ENCODE assay signal across 21 cellular contexts in genomic region chr13:63631006-63631405, GRCh38.
DNase-seq lines count a peak whose midpoint lies in the region; TF ChIP-seq lines count a peak whose summit lies in the region.
"Had no signal": no experiment of that assay in that cellular context is flagged by ENCODE, and none has a peak within 500 bp of the region (broad histone marks: within the 10 kb centered on the region; RNA-seq: fewer than 3 reads in every experiment).

No MANE protein-coding gene starts in this region.

- H3K9me3 ChIP-seq in SU-DHL-6 (ENCODE audit: insufficient read depth, low read length) (no peaks in the 10 kb centered on the region), mesenchymal stem cell (ENCODE audit: control insufficient read depth, low read length) (no peaks in the 10 kb centered on the region)
- H3K9me3 ChIP-seq: A549; BE2C; BLaER1 treated with 17β-estradiol and CSF1 and Interleukin-3, amounts not matched to agents 10 nM and 100 nM had no signal

- H4K8ac ChIP-seq in mesenchymal stem cell (ENCODE audit: low read length), result no peak overlapping the region

- no peak overlapping the region for H3K14ac ChIP-seq in mesenchymal stem cell (ENCODE audit: low read length in 2 of 2)

- H3K36me3 ChIP-seq in SU-DHL-6 (ENCODE audit: low read length) (no peaks in the 10 kb centered on the region), mesenchymal stem cell (ENCODE audit: control insufficient read depth in 1 of 2, insufficient read depth in 2 of 2, low read depth in 1 of 2, low read length in 2 of 2) (no peaks in the 10 kb centered on the region)
- H3K36me3 ChIP-seq: BE2C; BLaER1 treated with 17β-estradiol and CSF1 and Interleukin-3, amounts not matched to agents 10 nM and 100 nM had no signal

- H3K9ac ChIP-seq in SU-DHL-6 (ENCODE audit: low read length) (no peak overlapping the region), mesenchymal stem cell (ENCODE audit: low read length) (no peak overlapping the region)
- H3K9ac ChIP-seq: BLaER1 treated with 17β-estradiol and CSF1 and Interleukin-3, amounts not matched to agents 10 nM and 100 nM had no signal

- H4K20me1 ChIP-seq in SU-DHL-6 (ENCODE audit: low read depth, low read length), result no peaks in the 10 kb centered on the region
- H4K20me1 ChIP-seq: BLaER1 treated with 17β-estradiol and CSF1 and Interleukin-3, amounts not matched to agents 10 nM and 100 nM had no signal

- TF ChIP-seq CTCF in SU-DHL-6 (IDR thresholded peaks at IDR 0.05; ENCODE audit: insufficient read depth, low read length, poor library complexity, severe bottlenecking), result no peak

- H2BK12ac ChIP-seq in mesenchymal stem cell (ENCODE audit: low read length in 2 of 2), result no peak overlapping the region

- H3K4ac ChIP-seq in mesenchymal stem cell (ENCODE audit: low read depth in 1 of 2, low read length in 2 of 2), result no peak overlapping the region

- no peak overlapping the region for H2BK15ac ChIP-seq in mesenchymal stem cell (ENCODE audit: low read depth, poor library complexity, severe bottlenecking)

- no peak overlapping the region for H3K27ac ChIP-seq in SU-DHL-6 (ENCODE audit: low read depth, low read length)
- H3K27ac ChIP-seq in mesenchymal stem cell (ENCODE audit: low read length, poor library complexity, severe bottlenecking), result no peak overlapping the region
- H3K27ac ChIP-seq: A549; BLaER1 treated with 17β-estradiol and CSF1 and Interleukin-3, amounts not matched to agents 10 nM and 100 nM had no signal

- H3K9me2 ChIP-seq in SU-DHL-6 (replicated peaks; ENCODE audit: insufficient read depth, low read length), result no peaks in the 10 kb centered on the region

- H3K27me3 ChIP-seq in SU-DHL-6 (ENCODE audit: low read length), result no peaks in the 10 kb centered on the region
- no peaks in the 10 kb centered on the region for H3K27me3 ChIP-seq in mesenchymal stem cell (ENCODE audit: control insufficient read depth in 1 of 2, insufficient read depth in 1 of 2, low read length in 2 of 2)
- H3K27me3 ChIP-seq: BE2C; BLaER1 treated with 17β-estradiol and CSF1 and Interleukin-3, amounts not matched to agents 10 nM and 100 nM had no signal

- DNase-seq in glomerular visceral epithelial cell (ENCODE audit: extremely low spot score) (peak; percentile 17), mesenchymal stem cell (no peak), HuH-7 (ENCODE audit: low spot score) (no peak)
- DNase-seq in stimulated activated CD4-positive, alpha-beta T cell treated with anti-CD3 and anti-CD28 coated beads, Interleukin-12 subunit alpha, Interleukin-12 subunit beta, amount 100 ng/mL, for 4 hours, result no peak
- no peak for DNase-seq in stimulated activated CD8-positive, alpha-beta memory T cell treated with anti-CD3 and anti-CD28 coated beads, Interleukin-4, amount 100 ng/mL, for 48 hours
- DNase-seq: 8988T; ACHN; AML-193; BE2C; CD4-positive, alpha-beta T cell; CD8-positive, alpha-beta memory T cell; DMS 273 treated with DMSO at 0.1 percent for 48 hours; DMS53; DMS79 treated with DMSO at 0.1 percent for 48 hours; GF-D8; GOT3; H7; HCEC 1CT had no signal

- no peak overlapping the region for H2BK5ac ChIP-seq in mesenchymal stem cell (ENCODE audit: low read depth, low read length, poor library complexity, severe bottlenecking)

- WGBS in mesenchymal stem cell, result 98% methylated on average over 3 of the region's 3 CpGs

- H2AK5ac ChIP-seq in mesenchymal stem cell (ENCODE audit: low read length, severe bottlenecking), result peak overlapping the region; percentile 59

- H3K4me2 ChIP-seq in SU-DHL-6 (ENCODE audit: low read depth, low read length, poor library complexity, severe bottlenecking), result no peak overlapping the region
- H3K4me2 ChIP-seq in mesenchymal stem cell (ENCODE audit: low read length, poor library complexity, severe bottlenecking), result no peak overlapping the region
- H3K4me2 ChIP-seq: A549; BLaER1 treated with 17β-estradiol and CSF1 and Interleukin-3, amounts not matched to agents 10 nM and 100 nM had no signal

- peak overlapping the region; percentile 37 for H2AFZ ChIP-seq in SU-DHL-6 (ENCODE audit: low read depth, low read length, severe bottlenecking)
- no peak overlapping the region for H2AFZ ChIP-seq in mesenchymal stem cell (ENCODE audit: low read depth, low read length)

- no peak overlapping the region for H3K18ac ChIP-seq in mesenchymal stem cell (ENCODE audit: low read depth in 1 of 2, low read length in 2 of 2)

- H3K4me1 ChIP-seq in mesenchymal stem cell (ENCODE audit: control insufficient read depth, insufficient read depth, low read depth, low read length), result no peaks in the 10 kb centered on the region
- H3K4me1 ChIP-seq: A549; BE2C; BLaER1 treated with 17β-estradiol and CSF1 and Interleukin-3, amounts not matched to agents 10 nM and 100 nM had no signal

- H3K79me2 ChIP-seq in SU-DHL-6 (ENCODE audit: insufficient read depth, low read length), result no peaks in the 10 kb centered on the region

- no peaks in the 10 kb centered on the region for H3F3A ChIP-seq in SU-DHL-6 (ENCODE audit: insufficient read depth)

- H4K91ac ChIP-seq in mesenchymal stem cell (ENCODE audit: low read length), result no peak overlapping the region

- H3K4me3 ChIP-seq in SU-DHL-6 (ENCODE audit: insufficient read depth, low read length, poor library complexity, severe bottlenecking) (no peak overlapping the region), mesenchymal stem cell (ENCODE audit: insufficient read depth in 1 of 2, low read depth in 1 of 2, low read length in 2 of 2) (no peak overlapping the region)
- H3K4me3 ChIP-seq: A549; BLaER1 treated with 17β-estradiol and CSF1 and Interleukin-3, amounts not matched to agents 10 nM and 100 nM had no signal

- no peaks in the 10 kb centered on the region for H3K79me1 ChIP-seq in mesenchymal stem cell (replicated peaks; ENCODE audit: low read length, poor library complexity, severe bottlenecking)

- H3K23ac ChIP-seq in mesenchymal stem cell (ENCODE audit: low read length in 2 of 2), result no peak overlapping the region

- H2BK120ac ChIP-seq in mesenchymal stem cell (ENCODE audit: low read depth, low read length), result no peak overlapping the region
